1 cellular context compared by ENCODE assay signal in the genomic region with DNA sequence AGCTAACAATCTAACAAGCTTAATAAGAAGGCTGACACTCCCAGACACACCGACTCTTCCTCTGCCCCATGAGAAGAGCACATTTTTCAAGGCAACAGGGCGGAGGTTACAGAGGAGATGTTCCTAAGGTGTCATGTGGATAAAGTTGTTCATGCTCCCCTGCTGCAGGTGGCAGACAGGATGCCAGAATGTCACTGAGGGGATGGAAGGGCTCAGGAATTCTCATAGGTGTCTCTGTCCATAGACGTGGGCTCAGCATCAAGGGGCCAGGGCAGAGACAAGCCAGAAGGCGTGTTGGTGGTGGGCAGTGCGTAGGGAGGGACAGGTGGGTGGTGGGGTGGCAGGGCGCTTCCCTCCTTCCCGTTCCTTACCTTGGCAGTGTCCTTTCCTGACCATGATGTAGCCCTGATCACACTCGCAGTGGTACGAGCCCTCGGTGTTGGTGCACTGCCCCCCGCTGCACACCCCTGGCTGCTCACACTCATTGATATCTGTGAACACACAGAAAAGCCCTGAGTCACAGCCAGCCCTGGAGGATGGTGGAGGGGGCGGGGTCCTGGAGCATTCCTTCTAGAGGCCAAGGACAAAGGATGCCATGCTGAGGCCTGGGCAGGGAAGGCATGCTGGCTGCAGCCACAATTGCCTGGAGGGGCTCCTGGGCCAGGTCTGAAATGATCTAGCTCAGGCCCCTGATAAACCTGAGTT.
TF ChIP-seq lines count a peak whose summit lies in the region.

No MANE protein-coding gene starts in this region.

TF ChIP-seq in GM23338, 12 proteins besides CTCF, POLR2A, EP300 and RAD21 (continued from another document):
- TF ChIP-seq, protein P1, sequence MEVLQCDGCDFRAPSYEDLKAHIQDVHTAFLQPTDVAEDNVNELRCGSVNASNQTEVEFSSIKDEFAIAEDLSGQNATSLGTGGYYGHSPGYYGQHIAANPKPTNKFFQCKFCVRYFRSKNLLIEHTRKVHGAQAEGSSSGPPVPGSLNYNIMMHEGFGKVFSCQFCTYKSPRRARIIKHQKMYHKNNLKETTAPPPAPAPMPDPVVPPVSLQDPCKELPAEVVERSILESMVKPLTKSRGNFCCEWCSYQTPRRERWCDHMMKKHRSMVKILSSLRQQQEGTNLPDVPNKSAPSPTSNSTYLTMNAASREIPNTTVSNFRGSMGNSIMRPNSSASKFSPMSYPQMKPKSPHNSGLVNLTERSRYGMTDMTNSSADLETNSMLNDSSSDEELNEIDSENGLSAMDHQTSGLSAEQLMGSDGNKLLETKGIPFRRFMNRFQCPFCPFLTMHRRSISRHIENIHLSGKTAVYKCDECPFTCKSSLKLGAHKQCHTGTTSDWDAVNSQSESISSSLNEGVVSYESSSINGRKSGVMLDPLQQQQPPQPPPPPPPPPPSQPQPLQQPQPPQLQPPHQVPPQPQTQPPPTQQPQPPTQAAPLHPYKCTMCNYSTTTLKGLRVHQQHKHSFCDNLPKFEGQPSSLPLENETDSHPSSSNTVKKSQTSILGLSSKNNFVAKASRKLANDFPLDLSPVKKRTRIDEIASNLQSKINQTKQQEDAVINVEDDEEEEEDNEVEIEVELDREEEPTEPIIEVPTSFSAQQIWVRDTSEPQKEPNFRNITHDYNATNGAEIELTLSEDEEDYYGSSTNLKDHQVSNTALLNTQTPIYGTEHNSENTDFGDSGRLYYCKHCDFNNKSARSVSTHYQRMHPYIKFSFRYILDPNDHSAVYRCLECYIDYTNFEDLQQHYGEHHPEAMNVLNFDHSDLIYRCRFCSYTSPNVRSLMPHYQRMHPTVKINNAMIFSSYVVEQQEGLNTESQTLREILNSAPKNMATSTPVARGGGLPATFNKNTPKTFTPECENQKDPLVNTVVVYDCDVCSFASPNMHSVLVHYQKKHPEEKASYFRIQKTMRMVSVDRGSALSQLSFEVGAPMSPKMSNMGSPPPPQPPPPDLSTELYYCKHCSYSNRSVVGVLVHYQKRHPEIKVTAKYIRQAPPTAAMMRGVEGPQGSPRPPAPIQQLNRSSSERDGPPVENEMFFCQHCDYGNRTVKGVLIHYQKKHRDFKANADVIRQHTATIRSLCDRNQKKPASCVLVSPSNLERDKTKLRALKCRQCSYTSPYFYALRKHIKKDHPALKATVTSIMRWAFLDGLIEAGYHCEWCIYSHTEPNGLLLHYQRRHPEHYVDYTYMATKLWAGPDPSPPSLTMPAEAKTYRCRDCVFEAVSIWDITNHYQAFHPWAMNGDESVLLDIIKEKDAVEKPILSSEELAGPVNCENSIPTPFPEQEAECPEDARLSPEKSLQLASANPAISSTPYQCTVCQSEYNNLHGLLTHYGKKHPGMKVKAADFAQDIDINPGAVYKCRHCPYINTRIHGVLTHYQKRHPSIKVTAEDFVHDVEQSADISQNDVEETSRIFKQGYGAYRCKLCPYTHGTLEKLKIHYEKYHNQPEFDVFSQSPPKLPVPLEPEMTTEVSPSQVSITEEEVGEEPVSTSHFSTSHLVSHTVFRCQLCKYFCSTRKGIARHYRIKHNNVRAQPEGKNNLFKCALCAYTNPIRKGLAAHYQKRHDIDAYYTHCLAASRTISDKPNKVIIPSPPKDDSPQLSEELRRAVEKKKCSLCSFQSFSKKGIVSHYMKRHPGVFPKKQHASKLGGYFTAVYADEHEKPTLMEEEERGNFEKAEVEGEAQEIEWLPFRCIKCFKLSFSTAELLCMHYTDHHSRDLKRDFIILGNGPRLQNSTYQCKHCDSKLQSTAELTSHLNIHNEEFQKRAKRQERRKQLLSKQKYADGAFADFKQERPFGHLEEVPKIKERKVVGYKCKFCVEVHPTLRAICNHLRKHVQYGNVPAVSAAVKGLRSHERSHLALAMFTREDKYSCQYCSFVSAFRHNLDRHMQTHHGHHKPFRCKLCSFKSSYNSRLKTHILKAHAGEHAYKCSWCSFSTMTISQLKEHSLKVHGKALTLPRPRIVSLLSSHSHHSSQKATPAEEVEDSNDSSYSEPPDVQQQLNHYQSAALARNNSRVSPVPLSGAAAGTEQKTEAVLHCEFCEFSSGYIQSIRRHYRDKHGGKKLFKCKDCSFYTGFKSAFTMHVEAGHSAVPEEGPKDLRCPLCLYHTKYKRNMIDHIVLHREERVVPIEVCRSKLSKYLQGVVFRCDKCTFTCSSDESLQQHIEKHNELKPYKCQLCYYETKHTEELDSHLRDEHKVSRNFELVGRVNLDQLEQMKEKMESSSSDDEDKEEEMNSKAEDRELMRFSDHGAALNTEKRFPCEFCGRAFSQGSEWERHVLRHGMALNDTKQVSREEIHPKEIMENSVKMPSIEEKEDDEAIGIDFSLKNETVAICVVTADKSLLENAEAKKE (CRISPR knock-in tag; IDR thresholded peaks at IDR 0.05): no peak
- TF ChIP-seq ZNF331 (CRISPR knock-in tag; IDR thresholded peaks at IDR 0.05; ENCODE audit: low read depth): no peak
- no peak for TF ChIP-seq CREB1 (CRISPR knock-in tag; IDR thresholded peaks at IDR 0.05; ENCODE audit: low read depth)
- TF ChIP-seq ZNF114 (CRISPR knock-in tag; IDR thresholded peaks at IDR 0.05): no peak
